In genomic region chr10:132961864-132962622, GRCh38 we compare ENCODE assay signal across 8 cellular contexts. TPM values are rescaled to one million over a fixed set of nuclear protein-coding genes. Genes with fewer than 3 reads are reported as not detected.
DNase-seq lines count a peak whose midpoint lies in the region; ATAC-seq, FAIRE-seq and TF ChIP-seq lines count a peak whose summit lies in the region.

No MANE protein-coding gene starts in this region.

- H3K36me3 ChIP-seq in SK-N-MC (ENCODE audit: insufficient read depth, low read length) (no peaks in the 10 kb centered on the region), ascending aorta (no peaks in the 10 kb centered on the region), vagina (no peaks in the 10 kb centered on the region)

- no peak overlapping the region for H3K9ac ChIP-seq in SK-N-MC (ENCODE audit: insufficient read length)

- ATAC-seq in HG02938 (IDR thresholded peaks at IDR 0.05; ENCODE audit: unreplicated experiment) = peak; percentile 60

- TF ChIP-seq CTCF in ascending aorta (IDR thresholded peaks at IDR 0.05) (no peak), vagina (IDR thresholded peaks at IDR 0.05) (no peak)

- peaks cover 0 to 2% of the 10 kb centered on the region in 2 donors for H3K4me1 ChIP-seq in ascending aorta
- peaks cover 14% of the 10 kb centered on the region for H3K4me1 ChIP-seq in vagina

- no peaks in the 10 kb centered on the region for H3K27me3 ChIP-seq in ascending aorta
- H3K27me3 ChIP-seq in vagina = no peaks in the 10 kb centered on the region

- H3K4me3 ChIP-seq in SK-N-MC = peak overlapping the region; percentile 65
- H3K4me3 ChIP-seq in ascending aorta = peak overlapping the region; percentile 67 to 72
- peak overlapping the region; percentile 42 to 55 for H3K4me3 ChIP-seq in vagina

- peak; percentile 26 for DNase-seq in GM18507 (ENCODE audit: extremely low spot score, insufficient read length, low read depth)
- no peak for DNase-seq in SK-N-MC (ENCODE audit: low read depth, low spot score)
- DNase-seq in ascending aorta (ENCODE audit: low spot score in 2 of 2) = no peak
- DNase-seq in hepatic stellate cell (ENCODE audit: low spot score) = peak; percentile 82
- DNase-seq in renal cortical epithelial cell (ENCODE audit: low read depth) = peak; percentile 75
- DNase-seq in vagina (ENCODE audit: extremely low spot score in 2 of 2) = no peak
- no peak for DNase-seq in OCI-M2 (lab: John Stamatoyannopoulos, UW; ENCODE audit: unreplicated experiment)

- TF ChIP-seq POLR2A in vagina (IDR thresholded peaks at IDR 0.05) = no peak

- H3K9me3 ChIP-seq in SK-N-MC (ENCODE audit: low read depth, low read length) (no peaks in the 10 kb centered on the region), ascending aorta (no peaks in the 10 kb centered on the region), vagina (no peaks in the 10 kb centered on the region)

- FAIRE-seq in GM18507 (lab: Jason Lieb, UNC) = peak; percentile 61

- H3K27ac ChIP-seq in SK-N-MC (no peak overlapping the region), ascending aorta (no peak overlapping the region), vagina (no peak overlapping the region)

- intact Hi-C loops in ascending aorta (cut with DNase I) = no loop called here
- intact Hi-C loops in vagina (cut with DNase I) = no loop called here

RNA-seq across cellular contexts. Expression of gene CFAP46, which starts 19.7 kb away (rescaled TPM):
- total RNA-seq in ascending aorta (not detected), renal cortical epithelial cell (2.4 and 6.1 TPM in 2 replicates), vagina (not detected)

Comparison
In these comparisons a context has a peak if more than half of its experiments do, and no peak if none do; other contexts are left out.
1. DNase-seq: peak in GM18507 (single experiment), hepatic stellate cell (single experiment) and renal cortical epithelial cell (single experiment); none in SK-N-MC (single experiment), ascending aorta (0 of 2), vagina (0 of 2) and OCI-M2 (single experiment).
2. Peak in every context shown above with its lines, with median percentiles within 50 percentile points of each other: H3K4me3 ChIP-seq.